1 cellular context compared by ENCODE assay signal in genomic region chr1:39657923-39658485, GRCh38.
TF ChIP-seq lines count a peak whose summit lies in the region.

No MANE protein-coding gene starts in this region.

TF ChIP-seq in WTC11, 78 proteins besides CTCF, POLR2A, EP300 and RAD21 (continued from another document):
- TF ChIP-seq, protein P1, sequence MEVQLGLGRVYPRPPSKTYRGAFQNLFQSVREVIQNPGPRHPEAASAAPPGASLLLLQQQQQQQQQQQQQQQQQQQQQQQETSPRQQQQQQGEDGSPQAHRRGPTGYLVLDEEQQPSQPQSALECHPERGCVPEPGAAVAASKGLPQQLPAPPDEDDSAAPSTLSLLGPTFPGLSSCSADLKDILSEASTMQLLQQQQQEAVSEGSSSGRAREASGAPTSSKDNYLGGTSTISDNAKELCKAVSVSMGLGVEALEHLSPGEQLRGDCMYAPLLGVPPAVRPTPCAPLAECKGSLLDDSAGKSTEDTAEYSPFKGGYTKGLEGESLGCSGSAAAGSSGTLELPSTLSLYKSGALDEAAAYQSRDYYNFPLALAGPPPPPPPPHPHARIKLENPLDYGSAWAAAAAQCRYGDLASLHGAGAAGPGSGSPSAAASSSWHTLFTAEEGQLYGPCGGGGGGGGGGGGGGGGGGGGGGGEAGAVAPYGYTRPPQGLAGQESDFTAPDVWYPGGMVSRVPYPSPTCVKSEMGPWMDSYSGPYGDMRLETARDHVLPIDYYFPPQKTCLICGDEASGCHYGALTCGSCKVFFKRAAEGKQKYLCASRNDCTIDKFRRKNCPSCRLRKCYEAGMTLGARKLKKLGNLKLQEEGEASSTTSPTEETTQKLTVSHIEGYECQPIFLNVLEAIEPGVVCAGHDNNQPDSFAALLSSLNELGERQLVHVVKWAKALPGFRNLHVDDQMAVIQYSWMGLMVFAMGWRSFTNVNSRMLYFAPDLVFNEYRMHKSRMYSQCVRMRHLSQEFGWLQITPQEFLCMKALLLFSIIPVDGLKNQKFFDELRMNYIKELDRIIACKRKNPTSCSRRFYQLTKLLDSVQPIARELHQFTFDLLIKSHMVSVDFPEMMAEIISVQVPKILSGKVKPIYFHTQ (CRISPR knock-in tag; IDR thresholded peaks at IDR 0.05) = no peak
- TF ChIP-seq JAZF1 (CRISPR knock-in tag; IDR thresholded peaks at IDR 0.05) (no peak), NFATC4 (CRISPR knock-in tag; IDR thresholded peaks at IDR 0.05) (no peak)
- TF ChIP-seq, protein P2, sequence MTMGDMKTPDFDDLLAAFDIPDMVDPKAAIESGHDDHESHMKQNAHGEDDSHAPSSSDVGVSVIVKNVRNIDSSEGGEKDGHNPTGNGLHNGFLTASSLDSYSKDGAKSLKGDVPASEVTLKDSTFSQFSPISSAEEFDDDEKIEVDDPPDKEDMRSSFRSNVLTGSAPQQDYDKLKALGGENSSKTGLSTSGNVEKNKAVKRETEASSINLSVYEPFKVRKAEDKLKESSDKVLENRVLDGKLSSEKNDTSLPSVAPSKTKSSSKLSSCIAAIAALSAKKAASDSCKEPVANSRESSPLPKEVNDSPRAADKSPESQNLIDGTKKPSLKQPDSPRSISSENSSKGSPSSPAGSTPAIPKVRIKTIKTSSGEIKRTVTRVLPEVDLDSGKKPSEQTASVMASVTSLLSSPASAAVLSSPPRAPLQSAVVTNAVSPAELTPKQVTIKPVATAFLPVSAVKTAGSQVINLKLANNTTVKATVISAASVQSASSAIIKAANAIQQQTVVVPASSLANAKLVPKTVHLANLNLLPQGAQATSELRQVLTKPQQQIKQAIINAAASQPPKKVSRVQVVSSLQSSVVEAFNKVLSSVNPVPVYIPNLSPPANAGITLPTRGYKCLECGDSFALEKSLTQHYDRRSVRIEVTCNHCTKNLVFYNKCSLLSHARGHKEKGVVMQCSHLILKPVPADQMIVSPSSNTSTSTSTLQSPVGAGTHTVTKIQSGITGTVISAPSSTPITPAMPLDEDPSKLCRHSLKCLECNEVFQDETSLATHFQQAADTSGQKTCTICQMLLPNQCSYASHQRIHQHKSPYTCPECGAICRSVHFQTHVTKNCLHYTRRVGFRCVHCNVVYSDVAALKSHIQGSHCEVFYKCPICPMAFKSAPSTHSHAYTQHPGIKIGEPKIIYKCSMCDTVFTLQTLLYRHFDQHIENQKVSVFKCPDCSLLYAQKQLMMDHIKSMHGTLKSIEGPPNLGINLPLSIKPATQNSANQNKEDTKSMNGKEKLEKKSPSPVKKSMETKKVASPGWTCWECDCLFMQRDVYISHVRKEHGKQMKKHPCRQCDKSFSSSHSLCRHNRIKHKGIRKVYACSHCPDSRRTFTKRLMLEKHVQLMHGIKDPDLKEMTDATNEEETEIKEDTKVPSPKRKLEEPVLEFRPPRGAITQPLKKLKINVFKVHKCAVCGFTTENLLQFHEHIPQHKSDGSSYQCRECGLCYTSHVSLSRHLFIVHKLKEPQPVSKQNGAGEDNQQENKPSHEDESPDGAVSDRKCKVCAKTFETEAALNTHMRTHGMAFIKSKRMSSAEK (CRISPR knock-in tag; IDR thresholded peaks at IDR 0.05; ENCODE audit: borderline replicate concordance) = no peak
